In the genomic region with DNA sequence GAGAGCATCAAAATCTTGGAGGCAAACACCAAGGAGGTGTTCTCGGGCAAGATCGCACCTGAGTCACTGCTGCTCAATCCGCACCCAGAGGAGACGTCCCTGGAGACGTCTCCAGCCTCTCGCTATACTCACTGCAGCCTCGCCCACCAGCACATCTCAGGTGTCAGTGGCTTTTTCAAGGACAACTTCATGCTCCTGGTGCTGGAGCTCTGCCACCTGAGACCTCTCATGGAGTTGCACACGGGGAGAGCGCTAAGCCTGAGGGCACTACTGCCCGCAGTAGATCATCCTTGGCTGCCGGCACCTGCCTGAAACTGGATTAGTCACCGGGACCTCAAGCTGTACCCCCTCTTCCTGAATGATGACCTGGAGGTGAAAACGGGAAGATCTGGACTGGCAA, we compare ENCODE assay signal across 30 cellular contexts. TPM values are rescaled to one million over a fixed set of nuclear protein-coding genes. Genes with fewer than 3 reads are reported as not detected.
DNase-seq lines count a peak whose midpoint lies in the region; ATAC-seq, FAIRE-seq and TF ChIP-seq lines count a peak whose summit lies in the region.
"Had no signal": no experiment of that assay in that cellular context is flagged by ENCODE, and none has a peak within 500 bp of the region (broad histone marks: within the 10 kb centered on the region; RNA-seq: fewer than 3 reads in every experiment).

No MANE protein-coding gene starts in this region.

- H2BK120ac ChIP-seq in H1 (replicated peaks; ENCODE audit: low read depth, low read length), result no peak overlapping the region

- peaks cover 4% of the 10 kb centered on the region for H3K79me1 ChIP-seq in H1 (ENCODE audit: low read depth, low read length)

- POLR2A ChIA-PET in HepG2 (lab: Yijun Ruan, JAX) (interaction anchor here (6.5 kb wide), 1 partner anchor 19 kb away, joined by 142 read pairs; no protein-coding TSS in a partner anchor), H1 (lab: Charles Lee; ENCODE audit: partially characterized antibody) (interaction anchor here (1.1 to 4.6 kb wide), 3 partner anchors 12 to 30 kb away, joined by 3 to 19 read pairs (median 5); no protein-coding TSS in a partner anchor)

- no peak overlapping the region for H3K27ac Mint-ChIP-seq in activated T-helper 17 cell treated with anti-CD3 and anti-CD28 coated beads, Interleukin-2, amount 50 U/mL, for 72 hours
- H3K27ac Mint-ChIP-seq: activated CD4-positive, alpha-beta T cell treated with anti-CD3 and anti-CD28 coated beads, Interleukin-2, amount 10 ng/mL, durations not matched to agents 24 days and 14 days had no signal

- H3K4me1 ChIP-seq in HepG2 (ENCODE audit: insufficient read depth, low read length), result peaks cover 20% of the 10 kb centered on the region
- peaks cover 0 to 15% (median 0%) of the 10 kb centered on the region in 4 donors for H3K4me1 ChIP-seq in right lobe of liver
- peaks cover 0 to 2% (median 0%) of the 10 kb centered on the region in 4 experiments; a peak in 1 of 7 replicates for H3K4me1 ChIP-seq in H1 (replicated peaks in 1 of 4; ENCODE audit: control insufficient read depth in 3 of 4, insufficient read depth in 4 of 4, low read length in 3 of 4)
- peaks cover 8 to 31% (median 28%) of the 10 kb centered on the region in 6 donors for H3K4me1 ChIP-seq in spleen

- CTCF ChIA-PET in HepG2 (lab: Yijun Ruan, JAX; ENCODE audit: low intra/inter-chr PET ratio, low total read pairs), result no interaction called here
- CTCF ChIA-PET in H1 (lab: Charles Lee; ENCODE audit: partially characterized antibody), result interaction anchor here (0.8 to 6.0 kb wide), 5 partner anchors 14 to 111 kb away, joined by 3 to 44 read pairs (median 4); no protein-coding TSS in a partner anchor

- no peak for ATAC-seq in HepG2
- no peak for ATAC-seq in right lobe of liver
- no peak for ATAC-seq in activated T-helper 17 cell treated with anti-CD3 and anti-CD28 coated beads, Interleukin-2, amount 50 U/mL, for 72 hours (replicated peaks)
- ATAC-seq: A549; activated T-cell treated with anti-CD3 and anti-CD28 coated beads, Interleukin-2, amount 50 U/mL, for 4 hours; left cardiac atrium; pancreas had no signal

- H3K27ac ChIP-seq in HepG2 (ENCODE audit: extremely low read length, insufficient read depth, low read length) (no peak overlapping the region), right lobe of liver (no peak overlapping the region), H1 (ENCODE audit: low read depth, low read length) (no peak overlapping the region), spleen (no peak overlapping the region)
- H3K27ac ChIP-seq: A549, pancreas, Peyer's patch, right atrium auricular region, transverse colon had no signal

- TF ChIP-seq RAD21 in HepG2 (CRISPR knock-in tag; IDR thresholded peaks at IDR 0.05) (no peak), H1 (IDR thresholded peaks at IDR 0.05 in 1 of 2, conservative IDR thresholded peaks at IDR 0.05 in 1 of 2; ENCODE audit: low read depth in 2 of 2, low read length in 2 of 2) (no peak)

- H3K27me3 Mint-ChIP-seq in activated T-helper 17 cell treated with anti-CD3 and anti-CD28 coated beads, Interleukin-2, amount 50 U/mL, for 72 hours, result no peaks in the 10 kb centered on the region
- H3K27me3 Mint-ChIP-seq: activated CD4-positive, alpha-beta T cell treated with anti-CD3 and anti-CD28 coated beads, Interleukin-2, amount 10 ng/mL, durations not matched to agents 24 days and 14 days had no signal

- H3K9me3 Mint-ChIP-seq in activated T-helper 17 cell treated with anti-CD3 and anti-CD28 coated beads, Interleukin-2, amount 50 U/mL, for 72 hours, result no peaks in the 10 kb centered on the region
- H3K9me3 Mint-ChIP-seq: activated CD4-positive, alpha-beta T cell treated with anti-CD3 and anti-CD28 coated beads, Interleukin-2, amount 10 ng/mL, durations not matched to agents 24 days and 14 days; activated T-cell treated with anti-CD3 and anti-CD28 coated beads, Interleukin-2, amount 50 U/mL, for 4 hours; brain; CD8-positive, alpha-beta memory T cell had no signal

- WGBS in HepG2 (ENCODE audit: low lambda C conversion rate), result 91% methylated on average over 13 of the region's 13 CpGs
- 90% methylated on average over 8 of the region's 13 CpGs for WGBS in right lobe of liver (ENCODE audit: insufficient coverage, low coverage, low lambda C conversion rate, missing lambda C conversion rate)
- 85% methylated on average over 13 of the region's 13 CpGs; no CpG with 5 or more reads in 1 of the 2 experiments for WGBS in H1 (ENCODE audit: extremely low coverage in 1 of 2, insufficient coverage in 1 of 2, insufficient read length in 1 of 2, insufficient replicate concordance in 2 of 2, low coverage in 1 of 2, low lambda C conversion rate in 2 of 2, missing lambda C conversion rate in 1 of 2), 2 experiments
- 89 to 94% (median 92%) methylated on average over 10 to 13 of the region's 13 CpGs for WGBS in spleen, 5 donors

- H3K23ac ChIP-seq in H1 (ENCODE audit: insufficient read length), result no peak overlapping the region

- in situ Hi-C loops in HepG2 (cut with HindIII; ENCODE audit: extremely low pct_ligation_motif_present, low pct_unique_long_range_greater_than_20kb), result no loop called here
- in situ Hi-C loops in G401 (cut with HindIII; ENCODE audit: low sequenced_read_pairs), result no loop called here

- BruUV-seq in HepG2 (replicated peaks; lab: Mats Ljungman, UMichigan), result no TSS peak

- no peak overlapping the region for H3K56ac ChIP-seq in H1 (replicated peaks; ENCODE audit: insufficient read length, low read depth, low read length)

- H2BK20ac ChIP-seq in H1 (ENCODE audit: low read length), result no peak overlapping the region

- H2BK5ac ChIP-seq in H1 (ENCODE audit: low read depth, low read length), result no peak overlapping the region

- no peak for TF ChIP-seq CTCF in HepG2 (CRISPR knock-in tag; IDR thresholded peaks at IDR 0.05)
- no peak for TF ChIP-seq CTCF in right lobe of liver (IDR thresholded peaks at IDR 0.05)
- TF ChIP-seq CTCF in H1 (IDR thresholded peaks at IDR 0.05; ENCODE audit: control extremely low read depth in 1 of 3, insufficient read depth in 1 of 3, low read depth in 1 of 3, low read length in 3 of 3), result no peak
- no peak for TF ChIP-seq CTCF in spleen (IDR thresholded peaks at IDR 0.05 in 8 of 11, conservative IDR thresholded peaks at IDR 0.05 in 3 of 11)

- H3K9me3 ChIP-seq in HepG2 (ENCODE audit: low read length) (no peaks in the 10 kb centered on the region), right lobe of liver (no peaks in the 10 kb centered on the region), H1 (ENCODE audit: insufficient read depth in 2 of 2, low read depth in 1 of 2, low read length in 1 of 2) (no peaks in the 10 kb centered on the region), spleen (no peaks in the 10 kb centered on the region)
- H3K9me3 ChIP-seq: A549, pancreas, Peyer's patch, right atrium auricular region, transverse colon had no signal

- H3K23me2 ChIP-seq in H1 (ENCODE audit: low read depth, low read length), result peaks cover 6% of the 10 kb centered on the region

- no peak overlapping the region for H3K18ac ChIP-seq in H1 (ENCODE audit: extremely low read depth, low read length)

- H3K4me2 ChIP-seq in HepG2 (ENCODE audit: low read depth, low read length) (no peak overlapping the region), H1 (ENCODE audit: insufficient read depth in 1 of 2, low read depth in 2 of 2, low read length in 2 of 2) (no peak overlapping the region)
- H3K4me2 ChIP-seq: A549 had no signal

- H3K9ac ChIP-seq in HepG2 (ENCODE audit: insufficient read depth, low read depth, low read length) (no peak overlapping the region), H1 (replicated peaks in 1 of 4; ENCODE audit: extremely low read depth in 1 of 4, low read depth in 3 of 4, low read length in 3 of 4) (no peak overlapping the region)

- no peak overlapping the region for H3K4me3 Mint-ChIP-seq in activated T-helper 17 cell treated with anti-CD3 and anti-CD28 coated beads, Interleukin-2, amount 50 U/mL, for 72 hours
- H3K4me3 Mint-ChIP-seq: activated CD4-positive, alpha-beta T cell treated with anti-CD3 and anti-CD28 coated beads, Interleukin-2, amount 10 ng/mL, durations not matched to agents 24 days and 14 days had no signal

- no peak overlapping the region for H2BK15ac ChIP-seq in H1 (ENCODE audit: low read length)

- no peaks in the 10 kb centered on the region for H4K20me1 ChIP-seq in HepG2 (ENCODE audit: insufficient read depth, low read length)
- peaks cover 0 to 5% of the 10 kb centered on the region in 2 experiments for H4K20me1 ChIP-seq in H1 (replicated peaks in 1 of 2; ENCODE audit: control insufficient read depth in 1 of 2, insufficient read depth in 2 of 2, low read length in 2 of 2)

- no peak overlapping the region for H3K14ac ChIP-seq in H1 (ENCODE audit: insufficient read length)

- peaks cover 16% of the 10 kb centered on the region for H3K36me3 Mint-ChIP-seq in activated T-helper 17 cell treated with anti-CD3 and anti-CD28 coated beads, Interleukin-2, amount 50 U/mL, for 72 hours (ENCODE audit: low read depth)

- intact Hi-C loops in HepG2 (cut with micrococcal nuclease; ENCODE audit: unreplicated experiment) (no loop called here), right lobe of liver (cut with DNase I) (no loop called here), spleen (cut with DNase I; ENCODE audit: low total_unique reads) (no loop called here)

- no peak overlapping the region for H2AK5ac ChIP-seq in H1 (ENCODE audit: low read depth, low read length)

- no peak for FAIRE-seq in HepG2 (lab: Jason Lieb, UNC)
- no peak for FAIRE-seq in H1 (lab: Jason Lieb, UNC)
- FAIRE-seq: A549, GM19239, HTR-8/SVneo, pancreas had no signal

- TF ChIP-seq EP300 in HepG2 (IDR thresholded peaks at IDR 0.05; ENCODE audit: low read depth in 2 of 2, low read length in 2 of 2) (no peak), HepG2 (CRISPR knock-in tag; IDR thresholded peaks at IDR 0.05; ENCODE audit: borderline replicate concordance) (no peak), H1 (IDR thresholded peaks at IDR 0.05; ENCODE audit: borderline replicate concordance in 1 of 2, low read depth in 2 of 2, low read length in 2 of 2) (no peak)

- no peak overlapping the region for H4K5ac ChIP-seq in H1 (ENCODE audit: insufficient read length, low read depth, low read length)

- no peak overlapping the region for H2AFZ ChIP-seq in HepG2 (ENCODE audit: low read length)
- H2AFZ ChIP-seq in H1 (ENCODE audit: low read length), result no peak overlapping the region

- H3K36me3 ChIP-seq in HepG2 (replicated peaks in 1 of 2; ENCODE audit: control insufficient read depth in 1 of 2, insufficient read depth in 2 of 2, low read length in 2 of 2), result peaks cover 6 to 22% of the 10 kb centered on the region in 2 experiments
- H3K36me3 ChIP-seq in right lobe of liver, result no peaks in the 10 kb centered on the region
- peaks cover 2 to 17% (median 11%) of the 10 kb centered on the region in 4 experiments for H3K36me3 ChIP-seq in H1 (ENCODE audit: control insufficient read depth in 2 of 4, insufficient read depth in 4 of 4, low read length in 3 of 4)
- peaks cover 0 to 23% (median 3%) of the 10 kb centered on the region in 6 donors for H3K36me3 ChIP-seq in spleen
- H3K36me3 ChIP-seq: transverse colon had no signal

- H4K8ac ChIP-seq in H1 (ENCODE audit: extremely low read depth, insufficient read depth, low read length), result peak overlapping the region; percentile 15; the same call in 1 of the 2 replicates

- TF ChIP-seq POLR2A in HepG2 (IDR thresholded peaks at IDR 0.05; ENCODE audit: insufficient read depth in 1 of 2, low read depth in 2 of 2, low read length in 2 of 2), result peak in 1 of 2 experiments; percentile 29; a peak in 1 of 4 replicates
- no peak for TF ChIP-seq POLR2A in right lobe of liver (IDR thresholded peaks at IDR 0.05)
- TF ChIP-seq POLR2A in H1 (IDR thresholded peaks at IDR 0.05; ENCODE audit: control extremely low read depth in 1 of 2, low read depth in 2 of 2, low read length in 2 of 2), result no peak
- no peak for TF ChIP-seq POLR2A in spleen (IDR thresholded peaks at IDR 0.05)

- peaks cover 0 to 3% of the 10 kb centered on the region in 2 experiments; a peak in 1 of 5 replicates for H3K27me3 ChIP-seq in HepG2 (ENCODE audit: control insufficient read depth in 1 of 2, insufficient read depth in 2 of 2, low read length in 2 of 2)
- no peaks in the 10 kb centered on the region for H3K27me3 ChIP-seq in right lobe of liver
- no peaks in the 10 kb centered on the region for H3K27me3 ChIP-seq in H1 (replicated peaks in 1 of 4; ENCODE audit: control insufficient read depth in 3 of 4, extremely low read depth in 1 of 4, insufficient read depth in 3 of 4, low read length in 3 of 4)
- no peaks in the 10 kb centered on the region for H3K27me3 ChIP-seq in spleen (replicated peaks in 1 of 7)
- H3K27me3 ChIP-seq: pancreas, Peyer's patch, right atrium auricular region, transverse colon had no signal

- DNase-seq in HepG2 (ENCODE audit: low spot score), result no peak
- no peak for DNase-seq in right lobe of liver
- DNase-seq in NCI-H510A (lab: John Stamatoyannopoulos, UW), result peak; percentile 16
- no peak for DNase-seq in H1 (ENCODE audit: low read depth in 1 of 2, low spot score in 2 of 2)
- DNase-seq in spleen, result no peak
- no peak for DNase-seq in middle frontal gyrus (ENCODE audit: extremely low spot score, low spot score)
- DNase-seq in G401 (ENCODE audit: low spot score), result no peak
- DNase-seq: activated CD4-positive, alpha-beta T cell treated with anti-CD3 and anti-CD28 coated beads, Interleukin-2, amount 10 ng/mL, durations not matched to agents 24 days and 14 days; activated naive CD4-positive, alpha-beta T cell; activated T-cell treated with anti-CD3 and anti-CD28 coated beads, Interleukin-2, amount 50 U/mL, for 4 hours; CD8-positive, alpha-beta memory T cell; DMS153; GF-D8; HCEC 1CT; head of caudate nucleus; KG1; left cardiac atrium; NCI-H146; NCI-H2227 treated with DMSO at 0.1 percent for 48 hours; pancreas; Peyer's patch; SW 1271; transverse colon had no signal

- H2BK12ac ChIP-seq in H1 (ENCODE audit: low read depth, low read length), result no peak overlapping the region

- no peak overlapping the region for H3K4ac ChIP-seq in H1 (replicated peaks; ENCODE audit: insufficient read length, low read depth, low read length)

- no peaks in the 10 kb centered on the region for H3K4me1 Mint-ChIP-seq in activated T-helper 17 cell treated with anti-CD3 and anti-CD28 coated beads, Interleukin-2, amount 50 U/mL, for 72 hours

- H4K91ac ChIP-seq in H1 (replicated peaks; ENCODE audit: insufficient read length, low read length), result no peak overlapping the region

- H3K79me2 ChIP-seq in HepG2 (ENCODE audit: insufficient read depth, low read length) (peaks cover 24% of the 10 kb centered on the region), H1 (ENCODE audit: control insufficient read depth in 1 of 2, insufficient read depth in 2 of 2, low read length in 2 of 2) (peaks cover 0 to 19% of the 10 kb centered on the region in 2 experiments; a peak in 3 of 4 replicates)

- H3K4me3 ChIP-seq in HepG2 (replicated peaks in 1 of 3; ENCODE audit: insufficient read depth in 1 of 3, low read depth in 2 of 3, low read length in 3 of 3) (no peak overlapping the region), right lobe of liver (no peak overlapping the region), H1 (ENCODE audit: extremely low read depth in 1 of 4, insufficient read depth in 2 of 4, low read depth in 3 of 4, low read length in 4 of 4) (no peak overlapping the region), spleen (no peak overlapping the region)
- H3K4me3 ChIP-seq: A549, pancreas, Peyer's patch, right atrium auricular region, transverse colon had no signal

RNA-seq across cellular contexts. Expression of a gene that starts 2.6 kb away (rescaled TPM):
- total RNA-seq in HepG2 (2016; rRNA removed; fragmentation: Illumina TruSeq; extraction: Trizol), result 42.0 and 56.7 TPM in 2 replicates
- total RNA-seq in HepG2 (2016; cell fraction: cytosol; rRNA removed; fragmentation: Illumina TruSeq; extraction: Trizol; ENCODE audit: low read depth), result 14.4 and 16.1 TPM in 2 replicates
- total RNA-seq in HepG2 (2016; cell fraction: insoluble cytoplasmic fraction; rRNA removed; fragmentation: Illumina TruSeq; extraction: Trizol), result 36.6 and 55.6 TPM in 2 replicates
- total RNA-seq in HepG2 (2016; cell fraction: membrane; rRNA removed; fragmentation: Illumina TruSeq; extraction: Trizol), result 45.4 and 47.4 TPM in 2 replicates
- total RNA-seq in HepG2 (2016; cell fraction: nucleus; rRNA removed; fragmentation: Illumina TruSeq; extraction: Trizol), result 69.1 and 74.7 TPM in 2 replicates
- 83.4 and 91.3 TPM in 2 replicates for polyA plus RNA-seq in HepG2 (2011; rRNA removed)
- polyA plus RNA-seq in HepG2 (2011; cell fraction: cytosol; rRNA removed), result 67.3 and 71.7 TPM in 2 replicates
- polyA plus RNA-seq in HepG2 (2011; cell fraction: nucleus; rRNA removed), result 131 and 133 TPM in 2 replicates
- 62.6 and 69.2 TPM in 2 replicates for polyA plus RNA-seq in HepG2 (2012)
- polyA plus RNA-seq in HepG2 (2016; cell fraction: cytosol; fragmentation: Illumina TruSeq; extraction: Trizol; ENCODE audit: low read depth), result 8.3 TPM in 2 replicates
- 38.4 and 45.1 TPM in 2 replicates for polyA plus RNA-seq in HepG2 (2016; cell fraction: insoluble cytoplasmic fraction; fragmentation: Illumina TruSeq; extraction: Trizol; ENCODE audit: low read depth)
- polyA plus RNA-seq in HepG2 (2016; cell fraction: membrane; fragmentation: Illumina TruSeq; extraction: Trizol; ENCODE audit: low read depth), result 28.8 and 29.8 TPM in 2 replicates
- polyA plus RNA-seq in HepG2 (2016; cell fraction: nucleus; fragmentation: Illumina TruSeq; extraction: Trizol; ENCODE audit: insufficient read depth, low read depth), result 102 and 104 TPM in 2 replicates
- polyA minus RNA-seq in HepG2 (2011; rRNA and poly(A)+ RNA removed; ENCODE audit: low replicate concordance), result 115 TPM in 2 replicates
- 74.7 and 82.8 TPM in 2 replicates for polyA minus RNA-seq in HepG2 (2011; cell fraction: cytosol; rRNA and poly(A)+ RNA removed)
- 177 and 179 TPM in 2 replicates for polyA minus RNA-seq in HepG2 (2011; cell fraction: nucleus; rRNA and poly(A)+ RNA removed)
- 10 to 100 TPM; 34.5 to 45.6 (median 40.1) TPM for total RNA-seq in right lobe of liver
- total RNA-seq in H1 (2021; fragmentation: NEBNext Ultra II Directional; extraction: Animal tissue kit (Norgen Biotek cat#: 25700)), result 52.0 and 53.3 TPM in 2 replicates
- 30.6 and 33.7 TPM in 2 replicates for polyA plus RNA-seq in H1 (2011; rRNA removed)
- 46.4 TPM for polyA plus RNA-seq in H1 (2011; cell fraction: cytosol; rRNA removed)
- polyA plus RNA-seq in H1 (2011; cell fraction: nucleus; rRNA removed), result 83.5 TPM
- 39.2 to 58.7 TPM (median 43.2 TPM) in 4 replicates for polyA plus RNA-seq in H1 (2012, experiment 1 of 2)
- polyA plus RNA-seq in H1 (2012, experiment 2 of 2), result 11.1 TPM
- polyA plus RNA-seq in H1 (2013, experiment 1 of 2), result 55.9 TPM
- 58.6 TPM for polyA plus RNA-seq in H1 (2013, experiment 2 of 2)
- polyA minus RNA-seq in H1 (2011; rRNA and poly(A)+ RNA removed), result 61.5 and 64.3 TPM in 2 replicates
- 61.6 TPM for polyA minus RNA-seq in H1 (2011; cell fraction: cytosol; rRNA and poly(A)+ RNA removed)
- polyA minus RNA-seq in H1 (2011; cell fraction: nucleus; rRNA and poly(A)+ RNA removed), result 95.3 TPM
- 10 to 100 TPM; 44.0 to 54.4 TPM for total RNA-seq in activated T-helper 17 cell treated with anti-CD3 and anti-CD28 coated beads, Interleukin-2, amount 50 U/mL, for 72 hours
- 100 to 1,000 TPM in 3 of 7 donors, 10 to 100 TPM in 4; 76.4 to 121 (median 98.7) TPM for total RNA-seq in spleen
- 10 to 100 TPM; 34.5 to 44.2 (median 39.9) TPM for polyA plus RNA-seq in spleen
- 52.5 and 70.6 TPM in 2 replicates for total RNA-seq in G401 (2014; rRNA removed; shearing (Covaris generic))

RNA-seq across cellular contexts. Expression of a gene that starts 25.6 kb away (rescaled TPM):
- total RNA-seq in HepG2 (2016; rRNA removed; fragmentation: Illumina TruSeq; extraction: Trizol) (41.0 and 49.7 TPM in 2 replicates), right lobe of liver (1 to 10 TPM; 4.3 to 8.1 (median 6.2) TPM), spleen (10 to 100 TPM; 18.3 to 29.0 (median 23.4) TPM)
- total RNA-seq in HepG2 (2016; cell fraction: cytosol; rRNA removed; fragmentation: Illumina TruSeq; extraction: Trizol; ENCODE audit: low read depth), result 7.8 and 9.0 TPM in 2 replicates
- total RNA-seq in HepG2 (2016; cell fraction: insoluble cytoplasmic fraction; rRNA removed; fragmentation: Illumina TruSeq; extraction: Trizol), result 44.0 and 52.4 TPM in 2 replicates
- 24.0 and 24.1 TPM in 2 replicates for total RNA-seq in HepG2 (2016; cell fraction: membrane; rRNA removed; fragmentation: Illumina TruSeq; extraction: Trizol)
- total RNA-seq in HepG2 (2016; cell fraction: nucleus; rRNA removed; fragmentation: Illumina TruSeq; extraction: Trizol), result 44.3 and 51.5 TPM in 2 replicates
- polyA plus RNA-seq in HepG2 (2011; rRNA removed) (38.5 and 49.2 TPM in 2 replicates), H1 (2011; rRNA removed) (18.2 and 25.0 TPM in 2 replicates), spleen (10 to 100 TPM; 10.1 to 15.7 (median 14.0) TPM)
- polyA plus RNA-seq in HepG2 (2011; cell fraction: cytosol; rRNA removed), result 16.7 and 25.9 TPM in 2 replicates
- 63.7 and 74.4 TPM in 2 replicates for polyA plus RNA-seq in HepG2 (2011; cell fraction: nucleus; rRNA removed)
- 37.4 and 44.3 TPM in 2 replicates for polyA plus RNA-seq in HepG2 (2012)
- 4.0 and 5.2 TPM in 2 replicates for polyA plus RNA-seq in HepG2 (2016; cell fraction: cytosol; fragmentation: Illumina TruSeq; extraction: Trizol; ENCODE audit: low read depth)
- 31.8 and 35.8 TPM in 2 replicates for polyA plus RNA-seq in HepG2 (2016; cell fraction: insoluble cytoplasmic fraction; fragmentation: Illumina TruSeq; extraction: Trizol; ENCODE audit: low read depth)
- polyA plus RNA-seq in HepG2 (2016; cell fraction: membrane; fragmentation: Illumina TruSeq; extraction: Trizol; ENCODE audit: low read depth), result 9.4 and 9.5 TPM in 2 replicates
- polyA plus RNA-seq in HepG2 (2016; cell fraction: nucleus; fragmentation: Illumina TruSeq; extraction: Trizol; ENCODE audit: insufficient read depth, low read depth), result 82.3 and 86.1 TPM in 2 replicates
- polyA minus RNA-seq in HepG2 (2011; rRNA and poly(A)+ RNA removed; ENCODE audit: low replicate concordance), result 16.9 and 31.3 TPM in 2 replicates
- 17.4 and 22.4 TPM in 2 replicates for polyA minus RNA-seq in HepG2 (2011; cell fraction: cytosol; rRNA and poly(A)+ RNA removed)
- 37.8 and 49.3 TPM in 2 replicates for polyA minus RNA-seq in HepG2 (2011; cell fraction: nucleus; rRNA and poly(A)+ RNA removed)
- 55.7 and 58.5 TPM in 2 replicates for total RNA-seq in H1 (2021; fragmentation: NEBNext Ultra II Directional; extraction: Animal tissue kit (Norgen Biotek cat#: 25700))
- polyA plus RNA-seq in H1 (2011; cell fraction: cytosol; rRNA removed), result 34.1 TPM
- polyA plus RNA-seq in H1 (2011; cell fraction: nucleus; rRNA removed), result 16.4 TPM
- 30.7 to 44.0 TPM (median 34.1 TPM) in 4 replicates for polyA plus RNA-seq in H1 (2012, experiment 1 of 2)
- 4.5 TPM for polyA plus RNA-seq in H1 (2012, experiment 2 of 2)
- 26.5 TPM for polyA plus RNA-seq in H1 (2013, experiment 1 of 2)
- 28.9 TPM for polyA plus RNA-seq in H1 (2013, experiment 2 of 2)
- 54.2 and 75.7 TPM in 2 replicates for polyA minus RNA-seq in H1 (2011; rRNA and poly(A)+ RNA removed)
- 24.4 TPM for polyA minus RNA-seq in H1 (2011; cell fraction: cytosol; rRNA and poly(A)+ RNA removed)
- polyA minus RNA-seq in H1 (2011; cell fraction: nucleus; rRNA and poly(A)+ RNA removed), result 18.6 TPM
- total RNA-seq in activated T-helper 17 cell treated with anti-CD3 and anti-CD28 coated beads, Interleukin-2, amount 50 U/mL, for 72 hours, result 10 to 100 TPM in 1 of 2 donors, 1 to 10 TPM in 1; 9.9 to 14.6 TPM
- 37.9 and 44.8 TPM in 2 replicates for total RNA-seq in G401 (2014; rRNA removed; shearing (Covaris generic))

RNA-seq across cellular contexts. Expression of a gene that starts 25.7 kb away (rescaled TPM):
- total RNA-seq in HepG2 (2016; rRNA removed; fragmentation: Illumina TruSeq; extraction: Trizol) (0.04 TPM in 1 of 2 replicates, not detected in the other), right lobe of liver (1 to 10 TPM in 3 of 6 experiments, under 1 TPM in 1, not detected in 2; 0.37 to 5.6 (median 2.1) TPM), spleen (1 to 10 TPM in 2 of 7 donors, under 1 TPM in 4, not detected in 1; 0.20 to 2.0 (median 0.79) TPM)
- total RNA-seq in HepG2 (2016; cell fraction: cytosol; rRNA removed; fragmentation: Illumina TruSeq; extraction: Trizol; ENCODE audit: low read depth), result not detected in 2 replicates
- total RNA-seq in HepG2 (2016; cell fraction: insoluble cytoplasmic fraction; rRNA removed; fragmentation: Illumina TruSeq; extraction: Trizol), result 0.09 TPM in 1 of 2 replicates, not detected in the other
- 0.21 and 0.28 TPM in 2 replicates for total RNA-seq in HepG2 (2016; cell fraction: membrane; rRNA removed; fragmentation: Illumina TruSeq; extraction: Trizol)
- total RNA-seq in HepG2 (2016; cell fraction: nucleus; rRNA removed; fragmentation: Illumina TruSeq; extraction: Trizol), result 0.22 and 0.25 TPM in 2 replicates
- polyA plus RNA-seq in HepG2 (2011; rRNA removed) (0.07 TPM in 1 of 2 replicates, not detected in the other), H1 (2011; rRNA removed) (0.06 and 0.15 TPM in 2 replicates), spleen (1 to 10 TPM; 1.3 to 4.3 (median 2.0) TPM)
- not detected in 2 replicates for polyA plus RNA-seq in HepG2 (2011; cell fraction: cytosol; rRNA removed)
- polyA plus RNA-seq in HepG2 (2011; cell fraction: nucleus; rRNA removed), result 0.10 and 0.48 TPM in 2 replicates
- polyA plus RNA-seq in HepG2 (2012), result 0.09 TPM in 1 of 2 replicates, not detected in the other
- polyA plus RNA-seq in HepG2 (2016; cell fraction: cytosol; fragmentation: Illumina TruSeq; extraction: Trizol; ENCODE audit: low read depth), result not detected in 2 replicates
- polyA plus RNA-seq in HepG2 (2016; cell fraction: insoluble cytoplasmic fraction; fragmentation: Illumina TruSeq; extraction: Trizol; ENCODE audit: low read depth), result not detected in 2 replicates
- polyA plus RNA-seq in HepG2 (2016; cell fraction: membrane; fragmentation: Illumina TruSeq; extraction: Trizol; ENCODE audit: low read depth), result not detected in 2 replicates
- 0.35 and 0.44 TPM in 2 replicates for polyA plus RNA-seq in HepG2 (2016; cell fraction: nucleus; fragmentation: Illumina TruSeq; extraction: Trizol; ENCODE audit: insufficient read depth, low read depth)
- polyA minus RNA-seq in HepG2 (2011; rRNA and poly(A)+ RNA removed; ENCODE audit: low replicate concordance), result 0.37 TPM in 1 of 2 replicates, not detected in the other
- not detected in 2 replicates for polyA minus RNA-seq in HepG2 (2011; cell fraction: cytosol; rRNA and poly(A)+ RNA removed)
- polyA minus RNA-seq in HepG2 (2011; cell fraction: nucleus; rRNA and poly(A)+ RNA removed), result 0.37 TPM in 1 of 2 replicates, not detected in the other
- 0.09 and 0.27 TPM in 2 replicates for total RNA-seq in H1 (2021; fragmentation: NEBNext Ultra II Directional; extraction: Animal tissue kit (Norgen Biotek cat#: 25700))
- 0.12 TPM for polyA plus RNA-seq in H1 (2011; cell fraction: cytosol; rRNA removed)
- polyA plus RNA-seq in H1 (2011; cell fraction: nucleus; rRNA removed), result 0.58 TPM
- 0.36 to 2.1 TPM (median 0.61 TPM) in 4 replicates for polyA plus RNA-seq in H1 (2012, experiment 1 of 2)
- polyA plus RNA-seq in H1 (2012, experiment 2 of 2), result 0.25 TPM
- polyA plus RNA-seq in H1 (2013, experiment 1 of 2), result 0.10 TPM
- 0.13 TPM for polyA plus RNA-seq in H1 (2013, experiment 2 of 2)
- 0.13 and 0.20 TPM in 2 replicates for polyA minus RNA-seq in H1 (2011; rRNA and poly(A)+ RNA removed)
- polyA minus RNA-seq in H1 (2011; cell fraction: cytosol; rRNA and poly(A)+ RNA removed), result not detected
- not detected for polyA minus RNA-seq in H1 (2011; cell fraction: nucleus; rRNA and poly(A)+ RNA removed)
- total RNA-seq in activated T-helper 17 cell treated with anti-CD3 and anti-CD28 coated beads, Interleukin-2, amount 50 U/mL, for 72 hours, result under 1 TPM in 1 of 2 donors, not detected in 1; 0.21 TPM
- not detected in 2 replicates for total RNA-seq in G401 (2014; rRNA removed; shearing (Covaris generic))
- total RNA-seq: activated CD4-positive, alpha-beta T cell treated with anti-CD3 and anti-CD28 coated beads, Interleukin-2, amount 10 ng/mL, durations not matched to agents 24 days and 14 days; activated T-cell treated with anti-CD3 and anti-CD28 coated beads, Interleukin-2, amount 50 U/mL, for 4 hours; epithelial cell of proximal tubule; left cardiac atrium; Peyer's patch; transverse colon had no signal
